Comparison of ENCODE assay signal across 1 cellular context in the genomic region with DNA sequence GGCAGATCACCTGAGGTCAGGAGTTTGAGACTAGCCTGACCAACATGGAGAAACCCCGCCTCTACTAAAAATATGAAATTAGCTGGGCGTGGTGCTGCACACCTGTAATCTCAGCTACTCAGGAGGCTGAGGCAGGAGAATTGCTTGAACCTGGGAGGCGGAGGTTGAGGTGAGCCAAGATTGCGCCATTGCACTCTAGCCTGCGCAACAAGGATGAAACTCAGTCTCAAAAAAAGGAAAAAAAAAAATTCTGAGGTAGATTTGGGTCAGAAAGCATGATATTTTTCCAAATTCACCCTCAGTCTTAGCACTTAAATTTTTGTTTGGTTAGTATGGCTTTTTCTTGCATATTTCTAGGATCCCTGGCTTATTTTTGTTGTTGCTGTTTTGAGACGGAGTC.
A peak's percentile ranks its signal among the peaks of the same experiment; 100 is the strongest.
TF ChIP-seq lines count a peak whose summit lies in the region.

No MANE protein-coding gene starts in this region.

TF ChIP-seq in IMR-90, 13 proteins besides CTCF, POLR2A, EP300 and RAD21:
- 0 out of 2 replicates have a peak, but pooled peaks have one; percentile 63 for TF ChIP-seq CEBPB (IDR thresholded peaks at IDR 0.05; ENCODE audit: low read depth, low read length)
